ENCODE assay signal across 28 cellular contexts in genomic region chrX:69145281-69145680, GRCh38.
"Had no signal": no experiment of that assay in that cellular context is flagged by ENCODE, and none has a peak within 500 bp of the region (broad histone marks: within the 10 kb centered on the region; RNA-seq: fewer than 3 reads in every experiment).

No MANE protein-coding gene starts in this region.

- H3K36me3 ChIP-seq: ascending aorta, MG63 had no signal

- H3K9me3 ChIP-seq: ascending aorta, body of pancreas, MG63 had no signal

- H3K4me2 ChIP-seq: KMS-11 had no signal

- H3K9me3 Mint-ChIP-seq: activated CD4-positive, alpha-beta memory T cell treated with anti-CD3 and anti-CD28 coated beads for 36 hours; activated CD4-positive, alpha-beta T cell treated with anti-CD3 and anti-CD28 coated beads, Interleukin-2, amount 10 ng/mL, durations not matched to agents 7 days and 5 days; activated naive CD4-positive, alpha-beta T cell treated with anti-CD3 and anti-CD28 coated beads, Interleukin-2, amount 50 U/mL, for 72 hours; activated naive CD8-positive, alpha-beta T cell treated with anti-CD3 and anti-CD28 coated beads, Interleukin-2, amount 50 U/mL, for 24 hours had no signal

- H3K4me3 ChIP-seq: ascending aorta, body of pancreas, MG63, SK-N-MC had no signal

- H3K4me1 ChIP-seq: ascending aorta, body of pancreas had no signal

- H3K27me3 Mint-ChIP-seq: activated CD4-positive, alpha-beta memory T cell treated with anti-CD3 and anti-CD28 coated beads for 36 hours; activated CD4-positive, alpha-beta T cell treated with anti-CD3 and anti-CD28 coated beads, Interleukin-2, amount 10 ng/mL, durations not matched to agents 7 days and 5 days; activated naive CD8-positive, alpha-beta T cell treated with anti-CD3 and anti-CD28 coated beads, Interleukin-2, amount 50 U/mL, for 24 hours had no signal

- H3K27ac Mint-ChIP-seq: activated CD4-positive, alpha-beta memory T cell treated with anti-CD3 and anti-CD28 coated beads for 36 hours; activated CD4-positive, alpha-beta T cell treated with anti-CD3 and anti-CD28 coated beads, Interleukin-2, amount 10 ng/mL, durations not matched to agents 7 days and 5 days; activated naive CD4-positive, alpha-beta T cell treated with anti-CD3 and anti-CD28 coated beads, Interleukin-2, amount 50 U/mL, for 72 hours; activated naive CD8-positive, alpha-beta T cell treated with anti-CD3 and anti-CD28 coated beads, Interleukin-2, amount 50 U/mL, for 24 hours had no signal

- H3K4me1 Mint-ChIP-seq: activated CD4-positive, alpha-beta T cell treated with anti-CD3 and anti-CD28 coated beads, Interleukin-2, amount 10 ng/mL, durations not matched to agents 7 days and 5 days; activated naive CD8-positive, alpha-beta T cell treated with anti-CD3 and anti-CD28 coated beads, Interleukin-2, amount 50 U/mL, for 24 hours had no signal

- H3K27ac ChIP-seq: ascending aorta, body of pancreas, KMS-11, SK-N-MC, VCaP had no signal

- ATAC-seq: activated naive CD4-positive, alpha-beta T cell treated with anti-CD3 and anti-CD28 coated beads, Interleukin-2, amount 50 U/mL, for 72 hours; activated naive CD8-positive, alpha-beta T cell treated with anti-CD3 and anti-CD28 coated beads, Interleukin-2, amount 50 U/mL, for 24 hours; body of pancreas; Panc1; Right ventricle myocardium inferior had no signal

- H3K4me3 Mint-ChIP-seq: activated CD4-positive, alpha-beta memory T cell treated with anti-CD3 and anti-CD28 coated beads for 36 hours; activated CD4-positive, alpha-beta T cell treated with anti-CD3 and anti-CD28 coated beads, Interleukin-2, amount 10 ng/mL, durations not matched to agents 7 days and 5 days; activated naive CD8-positive, alpha-beta T cell treated with anti-CD3 and anti-CD28 coated beads, Interleukin-2, amount 50 U/mL, for 24 hours had no signal

- H3K27me3 ChIP-seq: ascending aorta, body of pancreas, MG63 had no signal

- H3K36me3 Mint-ChIP-seq: activated CD4-positive, alpha-beta memory T cell treated with anti-CD3 and anti-CD28 coated beads for 36 hours; activated naive CD4-positive, alpha-beta T cell treated with anti-CD3 and anti-CD28 coated beads, Interleukin-2, amount 50 U/mL, for 72 hours had no signal

- H3K9ac ChIP-seq: KMS-11 had no signal

- DNase-seq: activated CD4-positive, alpha-beta memory T cell treated with anti-CD3 and anti-CD28 coated beads for 36 hours; activated CD4-positive, alpha-beta T cell treated with anti-CD3 and anti-CD28 coated beads, Interleukin-2, amount 10 ng/mL, durations not matched to agents 7 days and 5 days; activated CD4-positive, CD25-positive, alpha-beta regulatory T cell; activated CD8-positive, alpha-beta memory T cell treated with anti-CD3 and anti-CD28 coated beads for 24 hours; activated naive CD4-positive, alpha-beta T cell treated with Interleukin-2 at 50 U/mL for 16 hours; activated naive CD8-positive, alpha-beta T cell treated with anti-CD3 and anti-CD28 coated beads, Interleukin-2, amount 50 U/mL, for 24 hours; activated T-cell treated with anti-CD3 and anti-CD28 coated beads for 4 hours; amniotic stem cell; body of pancreas; MG63; MV-4-11; NCI-H1105; NCI-H1436; NCI-H1694 treated with DMSO at 0.1 percent for 48 hours; NCI-H2029 treated with DMSO at 0.1 percent for 48 hours; NCI-H345; NCI-H510A; NK-92 treated with Interleukin-12 subunit alpha and Interleukin-12 subunit beta, amount 100 ng/mL, for 24 hours; OCI-M1; RPMI8226; T-helper 1 cell had no signal
